Comparison of ENCODE assay signal across 17 cellular contexts in genomic region chr2:158651358-158652057, GRCh38.
DNase-seq lines count a peak whose midpoint lies in the region; ATAC-seq and TF ChIP-seq lines count a peak whose summit lies in the region.
"Had no signal": no experiment of that assay in that cellular context is flagged by ENCODE, and none has a peak within 500 bp of the region (broad histone marks: within the 10 kb centered on the region; RNA-seq: fewer than 3 reads in every experiment).

No MANE protein-coding gene starts in this region.

- in situ Hi-C loops in KBM-7 (cut with MboI; ENCODE audit: low pct_unique_long_range_greater_than_20kb, low sequenced_read_pairs): no loop called here

- no peaks in the 10 kb centered on the region for H3K9me3 Mint-ChIP-seq in activated naive CD4-positive, alpha-beta T cell treated with anti-CD3 and anti-CD28 coated beads, Interleukin-2, amount 50 U/mL, for 72 hours
- H3K9me3 Mint-ChIP-seq in type B pancreatic cell: no peaks in the 10 kb centered on the region
- H3K9me3 Mint-ChIP-seq: CD8-positive, alpha-beta T cell had no signal

- H3K27me3 Mint-ChIP-seq in type B pancreatic cell: no peaks in the 10 kb centered on the region

- peaks cover 0 to 3% of the 10 kb centered on the region in 2 donors for H3K36me3 Mint-ChIP-seq in activated naive CD4-positive, alpha-beta T cell treated with anti-CD3 and anti-CD28 coated beads, Interleukin-2, amount 50 U/mL, for 72 hours
- peaks cover 12% of the 10 kb centered on the region for H3K36me3 Mint-ChIP-seq in type B pancreatic cell
- H3K36me3 Mint-ChIP-seq: CD8-positive, alpha-beta T cell had no signal

- H3K4me3 ChIP-seq in epithelial cell of esophagus (ENCODE audit: low read length): no peak overlapping the region
- H3K4me3 ChIP-seq: A549, Peyer's patch had no signal

- intact Hi-C loops in left ventricle myocardium superior (cut with micrococcal nuclease): no loop called here

- TF ChIP-seq CTCF in epithelial cell of esophagus (IDR thresholded peaks at IDR 0.05; ENCODE audit: insufficient read depth, low read depth, low read length, missing control alignments) (no peak), type B pancreatic cell (conservative IDR thresholded peaks at IDR 0.05) (no peak)

- ATAC-seq in activated naive CD4-positive, alpha-beta T cell treated with anti-CD3 and anti-CD28 coated beads, Interleukin-2, amount 50 U/mL, for 72 hours: no peak
- peak; percentile 97 for ATAC-seq in left ventricle myocardium superior
- ATAC-seq: CD8-positive, alpha-beta T cell had no signal

- no peak for DNase-seq in activated naive CD4-positive, alpha-beta T cell treated with anti-CD3 and anti-CD28 coated beads, Interleukin-2, amount 50 U/mL, for 72 hours (ENCODE audit: low spot score in 2 of 2)
- DNase-seq in activated naive CD4-positive, alpha-beta T cell (lab: John Stamatoyannopoulos, UW): no peak
- DNase-seq in epithelial cell of esophagus (ENCODE audit: low read depth): peak; percentile 13
- no peak for DNase-seq in left ventricle myocardium superior
- DNase-seq in type B pancreatic cell (ENCODE audit: extremely low spot score, unreplicated experiment): no peak
- no peak for DNase-seq in 8988T
- DNase-seq in KBM-7: no peak
- no peak for DNase-seq in HCEC 1CT
- DNase-seq: CD8-positive, alpha-beta T cell; Karpas-422; MM.1S; NCI-H1105 treated with DMSO at 0.1 percent for 48 hours; NCI-H2029; NCI-H510A treated with DMSO at 0.1 percent for 48 hours; Peyer's patch; SIG-M5 had no signal

- peaks cover 26% of the 10 kb centered on the region for H3K4me1 Mint-ChIP-seq in type B pancreatic cell (ENCODE audit: unreplicated experiment)

- no peak overlapping the region for H3K4me3 Mint-ChIP-seq in type B pancreatic cell
- H3K4me3 Mint-ChIP-seq: CD8-positive, alpha-beta T cell had no signal

- peak overlapping the region; percentile 4 to 33 for H3K27ac Mint-ChIP-seq in activated naive CD4-positive, alpha-beta T cell treated with anti-CD3 and anti-CD28 coated beads, Interleukin-2, amount 50 U/mL, for 72 hours
- H3K27ac Mint-ChIP-seq in type B pancreatic cell: peak overlapping the region; percentile 16
- H3K27ac Mint-ChIP-seq: CD8-positive, alpha-beta T cell had no signal
